In the genomic region with DNA sequence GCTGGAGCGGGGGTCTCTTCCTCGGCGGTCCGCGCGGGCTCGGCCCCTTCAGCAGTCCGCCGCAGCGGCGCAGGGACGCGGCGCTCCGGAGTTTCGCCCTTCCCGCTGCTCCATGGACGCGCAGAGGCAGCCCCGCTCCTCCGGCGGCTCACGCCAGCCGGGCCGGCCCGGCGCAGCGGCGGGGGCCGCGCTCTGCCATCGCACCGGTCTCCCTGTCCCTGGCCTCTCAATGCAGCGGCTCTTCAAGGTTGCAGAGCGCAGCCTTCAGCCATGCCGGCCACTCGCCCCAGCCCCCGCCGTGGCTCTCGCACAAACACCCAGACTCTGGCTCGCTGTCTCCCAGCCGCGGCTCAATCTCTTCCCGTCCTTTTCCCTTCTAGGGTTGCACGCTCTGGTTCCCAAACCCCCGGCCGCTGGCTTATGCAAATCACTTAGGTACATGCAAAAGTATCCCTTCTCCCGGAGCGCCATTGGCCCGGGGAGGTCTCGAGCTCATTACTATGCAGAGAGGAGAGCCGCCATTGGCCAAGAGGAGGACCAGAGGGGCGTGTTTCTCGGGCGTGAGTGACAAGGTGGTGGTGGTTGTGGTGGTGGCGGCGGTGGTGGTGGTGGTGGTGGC, we compare ENCODE assay signal across 8 cellular contexts. TPM values are rescaled to one million over a fixed set of nuclear protein-coding genes. Genes with fewer than 3 reads are reported as not detected.
DNase-seq lines count a peak whose midpoint lies in the region; TF ChIP-seq lines count a peak whose summit lies in the region.

A gene with protein sequence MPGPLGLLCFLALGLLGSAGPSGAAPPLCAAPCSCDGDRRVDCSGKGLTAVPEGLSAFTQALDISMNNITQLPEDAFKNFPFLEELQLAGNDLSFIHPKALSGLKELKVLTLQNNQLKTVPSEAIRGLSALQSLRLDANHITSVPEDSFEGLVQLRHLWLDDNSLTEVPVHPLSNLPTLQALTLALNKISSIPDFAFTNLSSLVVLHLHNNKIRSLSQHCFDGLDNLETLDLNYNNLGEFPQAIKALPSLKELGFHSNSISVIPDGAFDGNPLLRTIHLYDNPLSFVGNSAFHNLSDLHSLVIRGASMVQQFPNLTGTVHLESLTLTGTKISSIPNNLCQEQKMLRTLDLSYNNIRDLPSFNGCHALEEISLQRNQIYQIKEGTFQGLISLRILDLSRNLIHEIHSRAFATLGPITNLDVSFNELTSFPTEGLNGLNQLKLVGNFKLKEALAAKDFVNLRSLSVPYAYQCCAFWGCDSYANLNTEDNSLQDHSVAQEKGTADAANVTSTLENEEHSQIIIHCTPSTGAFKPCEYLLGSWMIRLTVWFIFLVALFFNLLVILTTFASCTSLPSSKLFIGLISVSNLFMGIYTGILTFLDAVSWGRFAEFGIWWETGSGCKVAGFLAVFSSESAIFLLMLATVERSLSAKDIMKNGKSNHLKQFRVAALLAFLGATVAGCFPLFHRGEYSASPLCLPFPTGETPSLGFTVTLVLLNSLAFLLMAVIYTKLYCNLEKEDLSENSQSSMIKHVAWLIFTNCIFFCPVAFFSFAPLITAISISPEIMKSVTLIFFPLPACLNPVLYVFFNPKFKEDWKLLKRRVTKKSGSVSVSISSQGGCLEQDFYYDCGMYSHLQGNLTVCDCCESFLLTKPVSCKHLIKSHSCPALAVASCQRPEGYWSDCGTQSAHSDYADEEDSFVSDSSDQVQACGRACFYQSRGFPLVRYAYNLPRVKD (minus strand): TSS at position 393 of the 619 bp plus-strand sequence. CDS start 488 bp downstream, outside the sequence.

- H3K36me3 ChIP-seq in NT2/D1 (ENCODE audit: insufficient read depth, insufficient read length, low read length), result no peaks in the 10 kb centered on the region

- peaks cover 10% of the 10 kb centered on the region for H3K27me3 Mint-ChIP-seq in endothelial cell (ENCODE audit: unreplicated experiment)

- DNase-seq in CD1c-positive myeloid dendritic cell (ENCODE audit: extremely low spot score) (peak; percentile 76), GM20000 (ENCODE audit: low spot score) (peak; percentile 76), HS-27A (ENCODE audit: low read depth) (peak; percentile 87), NT2/D1 (ENCODE audit: low read depth, low spot score) (peak; percentile 95), endothelial cell (ENCODE audit: low spot score) (peak; percentile 88), mesenteric fat pad (ENCODE audit: low spot score) (peak; percentile 95)
- peak; percentile 77 for DNase-seq in activated CD8-positive, alpha-beta memory T cell treated with anti-CD3 and anti-CD28 coated beads, Interleukin-2, amount 50 U/mL, for 48 hours
- peak; percentile 51 for DNase-seq in stimulated activated CD8-positive, alpha-beta memory T cell treated with anti-CD3 and anti-CD28 coated beads, Interleukin-12 subunit alpha, Interleukin-12 subunit beta, amount 100 ng/mL, for 4 hours (ENCODE audit: low read depth)

- H3K4me1 ChIP-seq in NT2/D1 (ENCODE audit: insufficient read depth, insufficient read length), result no peaks in the 10 kb centered on the region

- peak within 1 kb of the TSS; percentile 94 for H3K4me3 ChIP-seq in NT2/D1 (ENCODE audit: insufficient read length, low read depth)

- no peak for TF ChIP-seq CTCF in GM20000 (IDR thresholded peaks at IDR 0.05; ENCODE audit: extremely low read depth, missing control alignments)
- no peak for TF ChIP-seq CTCF in endothelial cell (IDR thresholded peaks at IDR 0.05; ENCODE audit: unreplicated experiment)

- H3K4me3 Mint-ChIP-seq in endothelial cell (ENCODE audit: unreplicated experiment), result peak within 1 kb of the TSS; percentile 99

- no peaks in the 10 kb centered on the region for H3K9me3 Mint-ChIP-seq in endothelial cell (ENCODE audit: unreplicated experiment)

- H3K36me3 Mint-ChIP-seq in endothelial cell (ENCODE audit: low read depth, unreplicated experiment), result no peaks in the 10 kb centered on the region

- H3K27ac Mint-ChIP-seq in endothelial cell (ENCODE audit: unreplicated experiment), result peak within 1 kb of the TSS; percentile 81

- H3K9me3 ChIP-seq in NT2/D1 (ENCODE audit: insufficient read depth, low read length), result no peaks in the 10 kb centered on the region

- H3K4me1 Mint-ChIP-seq in endothelial cell (ENCODE audit: unreplicated experiment), result peaks cover 10% of the 10 kb centered on the region

- no peaks in the 10 kb centered on the region for H3K27me3 ChIP-seq in NT2/D1 (ENCODE audit: insufficient read depth, insufficient read length)

- peak within 1 kb of the TSS; percentile 95 for H3K9ac ChIP-seq in NT2/D1 (ENCODE audit: insufficient read length, low read depth)

RNA-seq across cellular contexts. Expression of the gene that starts here (rescaled TPM):
- 10.8 TPM for total RNA-seq in endothelial cell (ENCODE audit: unreplicated experiment)
- 50.6 TPM for total RNA-seq in mesenteric fat pad

Comparison
In these comparisons a context has a peak if more than half of its experiments do, and no peak if none do; other contexts are left out.
1. Peak in every context shown above with its lines: DNase-seq and H3K4me3 ChIP-seq.